1 cellular context compared by ENCODE assay signal in genomic region chr17:20122236-20122879, GRCh38.
TF ChIP-seq lines count a peak whose summit lies in the region.

No MANE protein-coding gene starts in this region.

TF ChIP-seq in SK-N-SH treated with all-trans-retinoic acid at 6 μM for 48 hours, 23 proteins besides CTCF, POLR2A, EP300 and RAD21 (continued from another document):
- TF ChIP-seq CSRNP3 (CRISPR knock-in tag; IDR thresholded peaks at IDR 0.05) (no peak), ZNF565 (CRISPR knock-in tag; conservative IDR thresholded peaks at IDR 0.05; ENCODE audit: low read depth) (no peak), CREB5 (CRISPR knock-in tag; IDR thresholded peaks at IDR 0.05; ENCODE audit: low read depth) (no peak), TSHZ2 (CRISPR knock-in tag; IDR thresholded peaks at IDR 0.05) (no peak), CSDC2 (CRISPR knock-in tag; IDR thresholded peaks at IDR 0.05) (no peak), ARNTL (CRISPR knock-in tag; IDR thresholded peaks at IDR 0.05; ENCODE audit: borderline replicate concordance, low read depth) (no peak), POU6F1 (CRISPR knock-in tag; IDR thresholded peaks at IDR 0.05; ENCODE audit: borderline replicate concordance, low read depth) (no peak), ZC3H10 (CRISPR knock-in tag; IDR thresholded peaks at IDR 0.05) (no peak), GLIS3 (CRISPR knock-in tag; IDR thresholded peaks at IDR 0.05) (no peak), ZNF8 (CRISPR knock-in tag; IDR thresholded peaks at IDR 0.05) (no peak), ISL1 (CRISPR knock-in tag; IDR thresholded peaks at IDR 0.05) (no peak)
